ENCODE assay signal across 10 cellular contexts in genomic region chr14:54450535-54450934, GRCh38. TPM values are rescaled to one million over a fixed set of nuclear protein-coding genes. Genes with fewer than 3 reads are reported as not detected.
DNase-seq lines count a peak whose midpoint lies in the region; ATAC-seq and TF ChIP-seq lines count a peak whose summit lies in the region.
"Had no signal": no experiment of that assay in that cellular context is flagged by ENCODE, and none has a peak within 500 bp of the region (broad histone marks: within the 10 kb centered on the region; RNA-seq: fewer than 3 reads in every experiment).

No MANE protein-coding gene starts in this region.

- no peaks in the 10 kb centered on the region for H3K27me3 Mint-ChIP-seq in activated T-helper 17 cell treated with anti-CD3 and anti-CD28 coated beads, Interleukin-2, amount 50 U/mL, for 72 hours
- peaks cover 9% of the 10 kb centered on the region for H3K27me3 Mint-ChIP-seq in type B pancreatic cell

- peak overlapping the region; percentile 3 for H3K4me3 Mint-ChIP-seq in activated T-helper 17 cell treated with anti-CD3 and anti-CD28 coated beads, Interleukin-2, amount 50 U/mL, for 72 hours
- H3K4me3 Mint-ChIP-seq in type B pancreatic cell, result peak overlapping the region; percentile 0
- H3K4me3 Mint-ChIP-seq: activated naive CD8-positive, alpha-beta T cell had no signal

- peaks cover 6% of the 10 kb centered on the region for H3K4me1 Mint-ChIP-seq in activated T-helper 17 cell treated with anti-CD3 and anti-CD28 coated beads, Interleukin-2, amount 50 U/mL, for 72 hours
- H3K4me1 Mint-ChIP-seq in type B pancreatic cell (ENCODE audit: unreplicated experiment), result peaks cover 30% of the 10 kb centered on the region

- DNase-seq in activated naive CD4-positive, alpha-beta T cell treated with anti-CD3 and anti-CD28 coated beads, Interleukin-2, amount 50 U/mL, for 72 hours (ENCODE audit: low spot score in 2 of 2), result no peak
- DNase-seq in activated naive CD4-positive, alpha-beta T cell treated with Interleukin-2 at 50 U/mL for 16 hours, result no peak
- DNase-seq in type B pancreatic cell (ENCODE audit: extremely low spot score, unreplicated experiment) (no peak), activated gamma-delta T cell treated with Interleukin-2 at 50 U/mL for 16 hours (no peak), NCI-H146 treated with DMSO at 0.1 percent for 48 hours (lab: John Stamatoyannopoulos, UW; ENCODE audit: unreplicated experiment) (no peak)
- DNase-seq: SHP77 treated with DMSO at 0.1 percent for 48 hours had no signal

- H3K36me3 Mint-ChIP-seq in activated naive CD4-positive, alpha-beta T cell treated with anti-CD3 and anti-CD28 coated beads, Interleukin-2, amount 50 U/mL, for 72 hours, result no peaks in the 10 kb centered on the region
- H3K36me3 Mint-ChIP-seq in activated T-helper 17 cell treated with anti-CD3 and anti-CD28 coated beads, Interleukin-2, amount 50 U/mL, for 72 hours (ENCODE audit: low read depth), result no peaks in the 10 kb centered on the region
- H3K36me3 Mint-ChIP-seq in type B pancreatic cell, result no peaks in the 10 kb centered on the region

- H3K27ac Mint-ChIP-seq in activated naive CD4-positive, alpha-beta T cell treated with anti-CD3 and anti-CD28 coated beads, Interleukin-2, amount 50 U/mL, for 72 hours, result no peak overlapping the region
- no peak overlapping the region for H3K27ac Mint-ChIP-seq in activated T-helper 17 cell treated with anti-CD3 and anti-CD28 coated beads, Interleukin-2, amount 50 U/mL, for 72 hours
- no peak overlapping the region for H3K27ac Mint-ChIP-seq in type B pancreatic cell
- H3K27ac Mint-ChIP-seq: activated naive CD8-positive, alpha-beta T cell had no signal

- H3K9me3 Mint-ChIP-seq in activated naive CD4-positive, alpha-beta T cell treated with anti-CD3 and anti-CD28 coated beads, Interleukin-2, amount 50 U/mL, for 72 hours, result no peaks in the 10 kb centered on the region
- H3K9me3 Mint-ChIP-seq in activated T-helper 17 cell treated with anti-CD3 and anti-CD28 coated beads, Interleukin-2, amount 50 U/mL, for 72 hours, result no peaks in the 10 kb centered on the region
- no peaks in the 10 kb centered on the region for H3K9me3 Mint-ChIP-seq in type B pancreatic cell

- no peak for TF ChIP-seq CTCF in type B pancreatic cell (conservative IDR thresholded peaks at IDR 0.05)

- ATAC-seq in activated naive CD4-positive, alpha-beta T cell treated with anti-CD3 and anti-CD28 coated beads, Interleukin-2, amount 50 U/mL, for 72 hours, result peak; percentile 75 to 78
- ATAC-seq in HG02973 (IDR thresholded peaks at IDR 0.05; ENCODE audit: unreplicated experiment) (peak; percentile 75), HG03159 (IDR thresholded peaks at IDR 0.05; ENCODE audit: unreplicated experiment) (no peak)
- peak; percentile 89 for ATAC-seq in activated T-helper 17 cell treated with anti-CD3 and anti-CD28 coated beads, Interleukin-2, amount 50 U/mL, for 72 hours (replicated peaks)

RNA-seq across cellular contexts. Expression of gene CNIH1, which starts 9.4 kb away (rescaled TPM):
- 10 to 100 TPM; 73.5 to 79.1 TPM for total RNA-seq in activated naive CD4-positive, alpha-beta T cell treated with anti-CD3 and anti-CD28 coated beads, Interleukin-2, amount 50 U/mL, for 72 hours
- 10 to 100 TPM; 56.1 to 60.8 TPM for total RNA-seq in activated T-helper 17 cell treated with anti-CD3 and anti-CD28 coated beads, Interleukin-2, amount 50 U/mL, for 72 hours
- total RNA-seq in type B pancreatic cell (ENCODE audit: low replicate concordance), result 111 and 121 TPM in 2 replicates

RNA-seq across cellular contexts. Expression of gene GMFB, which starts 38.2 kb away (rescaled TPM):
- 10 to 100 TPM; 21.4 to 29.0 TPM for total RNA-seq in activated naive CD4-positive, alpha-beta T cell treated with anti-CD3 and anti-CD28 coated beads, Interleukin-2, amount 50 U/mL, for 72 hours
- total RNA-seq in activated T-helper 17 cell treated with anti-CD3 and anti-CD28 coated beads, Interleukin-2, amount 50 U/mL, for 72 hours, result 10 to 100 TPM; 22.8 to 34.8 TPM
- total RNA-seq in type B pancreatic cell (ENCODE audit: low replicate concordance), result 43.4 and 48.8 TPM in 2 replicates

RNA-seq across cellular contexts. Expression of gene CDKN3, which starts 53.7 kb away (rescaled TPM):
- 100 to 1,000 TPM in 1 of 2 donors, 10 to 100 TPM in 1; 62.1 to 106 TPM for total RNA-seq in activated naive CD4-positive, alpha-beta T cell treated with anti-CD3 and anti-CD28 coated beads, Interleukin-2, amount 50 U/mL, for 72 hours
- total RNA-seq in activated T-helper 17 cell treated with anti-CD3 and anti-CD28 coated beads, Interleukin-2, amount 50 U/mL, for 72 hours, result 10 to 100 TPM; 68.0 to 73.3 TPM
- total RNA-seq in type B pancreatic cell (ENCODE audit: low replicate concordance), result 10.2 and 31.0 TPM in 2 replicates

RNA-seq across cellular contexts. Expression of gene CGRRF1, which starts 59.2 kb away (rescaled TPM):
- 10 to 100 TPM in 1 of 2 donors, 1 to 10 TPM in 1; 8.4 to 17.7 TPM for total RNA-seq in activated naive CD4-positive, alpha-beta T cell treated with anti-CD3 and anti-CD28 coated beads, Interleukin-2, amount 50 U/mL, for 72 hours
- 10 to 100 TPM; 12.3 to 13.5 TPM for total RNA-seq in activated T-helper 17 cell treated with anti-CD3 and anti-CD28 coated beads, Interleukin-2, amount 50 U/mL, for 72 hours
- 12.1 and 16.7 TPM in 2 replicates for total RNA-seq in type B pancreatic cell (ENCODE audit: low replicate concordance)
